Comparison of ENCODE assay signal across 8 cellular contexts in genomic region chr5:7396169-7397004, GRCh38. TPM values are rescaled to one million over a fixed set of nuclear protein-coding genes. Genes with fewer than 3 reads are reported as not detected.
DNase-seq lines count a peak whose midpoint lies in the region; ATAC-seq and TF ChIP-seq lines count a peak whose summit lies in the region.

No MANE protein-coding gene starts in this region.

- no peak overlapping the region for H3K27ac ChIP-seq in CD4-positive, alpha-beta memory T cell (ENCODE audit: low read depth, low read length)

- POLR2A ChIA-PET in CD4-positive, alpha-beta memory T cell (lab: Charles Lee; ENCODE audit: partially characterized antibody), result no interaction called here

- no peak overlapping the region for H3K4me3 ChIP-seq in CD4-positive, alpha-beta memory T cell (ENCODE audit: low read length in 2 of 2)

- no peaks in the 10 kb centered on the region for H3K4me1 ChIP-seq in CD4-positive, alpha-beta memory T cell (ENCODE audit: insufficient read depth, low read length)

- peak overlapping the region in 5 of 8 donors; percentile 17 to 73 (median 29) for H3K4me3 Mint-ChIP-seq in CD4-positive, alpha-beta memory T cell
- H3K4me3 Mint-ChIP-seq in endothelial cell (ENCODE audit: unreplicated experiment) (peak overlapping the region; percentile 92), neural crest cell (peak overlapping the region; percentile 89)
- H3K4me3 Mint-ChIP-seq in T-helper 2 cell treated with Interferon-gamma antibody and Interleukin-4, amounts not matched to agents 5 μg/mL and 100 μg/mL, for 36 hours, result no peak overlapping the region

- TF ChIP-seq CTCF in endothelial cell (IDR thresholded peaks at IDR 0.05; ENCODE audit: unreplicated experiment), result no peak
- peak; percentile 2 for TF ChIP-seq CTCF in neural crest cell (conservative IDR thresholded peaks at IDR 0.05)

- peaks cover 4% of the 10 kb centered on the region for H3K27me3 ChIP-seq in CD4-positive, alpha-beta memory T cell (ENCODE audit: insufficient read depth, low read length)

- CTCF ChIA-PET in CD4-positive, alpha-beta memory T cell (lab: Charles Lee; ENCODE audit: partially characterized antibody), result no interaction called here

- ATAC-seq in HG03045 (IDR thresholded peaks at IDR 0.05; ENCODE audit: unreplicated experiment) (no peak), GM21825 (IDR thresholded peaks at IDR 0.05; ENCODE audit: unreplicated experiment) (no peak), HG02610 (IDR thresholded peaks at IDR 0.05; ENCODE audit: unreplicated experiment) (no peak)

- H3K36me3 Mint-ChIP-seq in CD4-positive, alpha-beta memory T cell, result no peaks in the 10 kb centered on the region
- peaks cover 4% of the 10 kb centered on the region for H3K36me3 Mint-ChIP-seq in endothelial cell (ENCODE audit: low read depth, unreplicated experiment)
- H3K36me3 Mint-ChIP-seq in neural crest cell (ENCODE audit: low read depth), result no peaks in the 10 kb centered on the region
- no peaks in the 10 kb centered on the region for H3K36me3 Mint-ChIP-seq in T-helper 2 cell treated with Interferon-gamma antibody and Interleukin-4, amounts not matched to agents 5 μg/mL and 100 μg/mL, for 36 hours (ENCODE audit: low read depth)

- H3K9me3 ChIP-seq in CD4-positive, alpha-beta memory T cell (ENCODE audit: control insufficient read depth in 1 of 2, low read length in 2 of 2), result no peaks in the 10 kb centered on the region

- peaks cover 0 to 5% (median 0%) of the 10 kb centered on the region in 8 donors for H3K9me3 Mint-ChIP-seq in CD4-positive, alpha-beta memory T cell
- no peaks in the 10 kb centered on the region for H3K9me3 Mint-ChIP-seq in endothelial cell (ENCODE audit: unreplicated experiment)
- H3K9me3 Mint-ChIP-seq in neural crest cell, result no peaks in the 10 kb centered on the region
- H3K9me3 Mint-ChIP-seq in T-helper 2 cell treated with Interferon-gamma antibody and Interleukin-4, amounts not matched to agents 5 μg/mL and 100 μg/mL, for 36 hours, result no peaks in the 10 kb centered on the region

- peaks cover 3 to 7% (median 4%) of the 10 kb centered on the region in 4 donors for H3K4me1 Mint-ChIP-seq in CD4-positive, alpha-beta memory T cell
- peaks cover 13% of the 10 kb centered on the region for H3K4me1 Mint-ChIP-seq in endothelial cell (ENCODE audit: unreplicated experiment)
- H3K4me1 Mint-ChIP-seq in neural crest cell, result peaks cover 13% of the 10 kb centered on the region
- H3K4me1 Mint-ChIP-seq in T-helper 2 cell treated with Interferon-gamma antibody and Interleukin-4, amounts not matched to agents 5 μg/mL and 100 μg/mL, for 36 hours (ENCODE audit: low read depth), result peaks cover 3% of the 10 kb centered on the region

- DNase-seq in CD4-positive, alpha-beta memory T cell, result no peak
- DNase-seq in NCI-H1105 (lab: John Stamatoyannopoulos, UW) (peak; percentile 36), endothelial cell (ENCODE audit: low spot score) (peak; percentile 37), neural crest cell (ENCODE audit: low read depth, low spot score) (no peak)
- DNase-seq in T-helper 2 cell treated with Interferon-gamma antibody and Interleukin-4, amounts not matched to agents 5 μg/mL and 100 μg/mL, for 36 hours (ENCODE audit: low spot score), result no peak

- no peak overlapping the region for H3K27ac Mint-ChIP-seq in CD4-positive, alpha-beta memory T cell
- peak overlapping the region; percentile 77 for H3K27ac Mint-ChIP-seq in endothelial cell (ENCODE audit: unreplicated experiment)
- no peak overlapping the region for H3K27ac Mint-ChIP-seq in neural crest cell (ENCODE audit: unreplicated experiment)
- H3K27ac Mint-ChIP-seq in T-helper 2 cell treated with Interferon-gamma antibody and Interleukin-4, amounts not matched to agents 5 μg/mL and 100 μg/mL, for 36 hours, result no peak overlapping the region

- peaks cover 28 to 31% of the 10 kb centered on the region in 2 donors for H3K27me3 Mint-ChIP-seq in CD4-positive, alpha-beta memory T cell
- H3K27me3 Mint-ChIP-seq in endothelial cell (ENCODE audit: unreplicated experiment) (peaks cover 8% of the 10 kb centered on the region), neural crest cell (ENCODE audit: low read depth) (peaks cover 59% of the 10 kb centered on the region)
- H3K27me3 Mint-ChIP-seq in T-helper 2 cell treated with Interferon-gamma antibody and Interleukin-4, amounts not matched to agents 5 μg/mL and 100 μg/mL, for 36 hours (ENCODE audit: low read depth), result peaks cover 40% of the 10 kb centered on the region

- H3K36me3 ChIP-seq in CD4-positive, alpha-beta memory T cell (ENCODE audit: insufficient read depth, low read length), result no peaks in the 10 kb centered on the region

- intact Hi-C loops in CD4-positive, alpha-beta memory T cell (cut with micrococcal nuclease), result no loop called here

RNA-seq across cellular contexts. Expression of gene ADCY2, which starts 0.4 kb away (rescaled TPM):
- total RNA-seq in CD4-positive, alpha-beta memory T cell, result not detected
- not detected for polyA plus RNA-seq in CD4-positive, alpha-beta memory T cell
- total RNA-seq in endothelial cell (ENCODE audit: unreplicated experiment) (1.5 TPM), neural crest cell (2.1 and 3.5 TPM in 2 replicates)

Comparison
In these comparisons a context has a peak if more than half of its experiments do, and no peak if none do; other contexts are left out.
1. DNase-seq: peak in NCI-H1105 (single experiment) and endothelial cell (single experiment); none in CD4-positive, alpha-beta memory T cell (0 of 5), neural crest cell (single experiment) and T-helper 2 cell treated with Interferon-gamma antibody and Interleukin-4, amounts not matched to agents 5 μg/mL and 100 μg/mL, for 36 hours (single experiment).